In the genomic region with DNA sequence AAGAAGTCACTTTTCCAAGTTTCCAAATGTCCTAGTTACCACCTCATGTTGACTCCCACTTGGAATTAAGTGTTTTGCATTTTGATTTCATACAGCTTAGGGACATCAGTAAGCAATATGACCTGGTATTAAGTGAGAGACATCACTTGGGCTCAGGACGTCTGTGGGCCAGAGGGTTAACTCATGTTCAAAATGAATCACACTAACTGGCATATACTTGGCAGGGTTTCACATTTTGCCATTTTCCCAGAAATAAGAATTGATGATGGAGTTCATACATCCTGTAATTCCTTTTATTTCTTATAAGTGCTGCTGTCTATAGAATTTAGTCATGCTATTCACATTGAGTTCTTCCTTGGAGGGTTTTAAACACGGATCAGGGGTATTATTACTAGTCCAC, we compare ENCODE assay signal across 26 cellular contexts.
DNase-seq lines count a peak whose midpoint lies in the region; FAIRE-seq and TF ChIP-seq lines count a peak whose summit lies in the region.
"Had no signal": no experiment of that assay in that cellular context is flagged by ENCODE, and none has a peak within 500 bp of the region (broad histone marks: within the 10 kb centered on the region; RNA-seq: fewer than 3 reads in every experiment).

No MANE protein-coding gene starts in this region.

- H3K27me3 ChIP-seq in CD4-positive, alpha-beta memory T cell (ENCODE audit: insufficient read depth, low read length), result no peaks in the 10 kb centered on the region
- H3K27me3 ChIP-seq: BLaER1 treated with 17β-estradiol and CSF1 and Interleukin-3, amounts not matched to agents 10 nM and 100 nM had no signal

- H3K27ac Mint-ChIP-seq in CD4-positive, alpha-beta memory T cell, result no peak overlapping the region
- H3K27ac Mint-ChIP-seq: CD14-positive monocyte; CD4-positive, alpha-beta T cell had no signal

- TF ChIP-seq POLR2A in H54 (IDR thresholded peaks at IDR 0.05; ENCODE audit: low read depth, low read length), result no peak

- H3K27me3 Mint-ChIP-seq in CD4-positive, alpha-beta memory T cell, result peaks cover 0 to 2% of the 10 kb centered on the region in 2 donors
- H3K27me3 Mint-ChIP-seq: CD4-positive, alpha-beta T cell had no signal

- H3K4me3 ChIP-seq in fibroblast of mammary gland (ENCODE audit: control insufficient read depth, low read depth, low read length), result no peak overlapping the region
- H3K4me3 ChIP-seq in CD4-positive, alpha-beta memory T cell (ENCODE audit: low read length in 2 of 2), result no peak overlapping the region
- H3K4me3 ChIP-seq: A549; BLaER1 treated with 17β-estradiol and CSF1 and Interleukin-3, amounts not matched to agents 10 nM and 100 nM had no signal

- peak; percentile 27 for FAIRE-seq in H54 (lab: Jason Lieb, UNC)
- FAIRE-seq: A549, GM12891, GM18507 had no signal

- no peak overlapping the region for H3K27ac ChIP-seq in CD4-positive, alpha-beta memory T cell (ENCODE audit: low read depth, low read length)
- H3K27ac ChIP-seq: A549; BLaER1 treated with 17β-estradiol and CSF1 and Interleukin-3, amounts not matched to agents 10 nM and 100 nM had no signal

- POLR2A ChIA-PET in CD4-positive, alpha-beta memory T cell (lab: Charles Lee; ENCODE audit: partially characterized antibody), result no interaction called here

- H3K36me3 Mint-ChIP-seq in CD4-positive, alpha-beta memory T cell, result no peaks in the 10 kb centered on the region
- H3K36me3 Mint-ChIP-seq: CD14-positive monocyte had no signal

- TF ChIP-seq CTCF in fibroblast of mammary gland (conservative IDR thresholded peaks at IDR 0.05; ENCODE audit: control insufficient read depth, insufficient read depth, low read depth, low read length), result no peak

- intact Hi-C loops in CD4-positive, alpha-beta memory T cell (cut with micrococcal nuclease), result no loop called here

- H3K9me3 ChIP-seq in CD4-positive, alpha-beta memory T cell (ENCODE audit: control insufficient read depth in 1 of 2, low read length in 2 of 2), result no peaks in the 10 kb centered on the region
- H3K9me3 ChIP-seq: A549; BE2C; BLaER1 treated with 17β-estradiol and CSF1 and Interleukin-3, amounts not matched to agents 10 nM and 100 nM had no signal

- no peak for DNase-seq in H54 (ENCODE audit: insufficient read length, low spot score)
- DNase-seq in M059J (ENCODE audit: low read depth), result peak; percentile 24
- peak; percentile 71 for DNase-seq in NCI-H69 (lab: John Stamatoyannopoulos, UW)
- peak; percentile 1 for DNase-seq in fibroblast of mammary gland (ENCODE audit: low read depth)
- DNase-seq in Kasumi-1 (lab: John Stamatoyannopoulos, UW), result no peak
- DNase-seq in cerebellar nuclear complex (lab: John Stamatoyannopoulos, UW), result no peak
- DNase-seq in NCI-H2081 treated with DMSO at 0.1 percent for 48 hours (lab: John Stamatoyannopoulos, UW), result no peak
- DNase-seq in CD4-positive, alpha-beta memory T cell, result no peak
- DNase-seq: 8988T; ACHN; AML-193; BE2C; Calu3; CD4-positive, alpha-beta T cell; COR-L47; DMS53; DMS79 treated with DMSO at 0.1 percent for 48 hours; GF-D8; GOT3; H7; HCEC 1CT had no signal

- H3K9me3 Mint-ChIP-seq in CD4-positive, alpha-beta memory T cell, result peaks cover 0 to 5% (median under 1%) of the 10 kb centered on the region in 8 donors

- H3K36me3 ChIP-seq in CD4-positive, alpha-beta memory T cell (ENCODE audit: insufficient read depth, low read length), result no peaks in the 10 kb centered on the region
- H3K36me3 ChIP-seq: BE2C; BLaER1 treated with 17β-estradiol and CSF1 and Interleukin-3, amounts not matched to agents 10 nM and 100 nM had no signal

- CTCF ChIA-PET in CD4-positive, alpha-beta memory T cell (lab: Charles Lee; ENCODE audit: partially characterized antibody), result no interaction called here

- no peak overlapping the region for H3K4me3 Mint-ChIP-seq in CD4-positive, alpha-beta memory T cell
- H3K4me3 Mint-ChIP-seq: CD14-positive monocyte; CD4-positive, alpha-beta T cell had no signal

- no peaks in the 10 kb centered on the region for H3K4me1 Mint-ChIP-seq in CD4-positive, alpha-beta memory T cell
- H3K4me1 Mint-ChIP-seq: CD14-positive monocyte had no signal

- H3K4me1 ChIP-seq in CD4-positive, alpha-beta memory T cell (ENCODE audit: insufficient read depth, low read length), result no peaks in the 10 kb centered on the region
- H3K4me1 ChIP-seq: A549; BE2C; BLaER1 treated with 17β-estradiol and CSF1 and Interleukin-3, amounts not matched to agents 10 nM and 100 nM had no signal

Comparison
In these comparisons a context has a peak if more than half of its experiments do, and no peak if none do; other contexts are left out.
1. DNase-seq: peak in M059J (single experiment), NCI-H69 (single experiment) and fibroblast of mammary gland (single experiment); none in H54 (single experiment), Kasumi-1 (0 of 2), cerebellar nuclear complex (0 of 2), NCI-H2081 treated with DMSO at 0.1 percent for 48 hours (single experiment) and CD4-positive, alpha-beta memory T cell (0 of 5).